ENCODE assay signal across 9 cellular contexts in the genomic region with DNA sequence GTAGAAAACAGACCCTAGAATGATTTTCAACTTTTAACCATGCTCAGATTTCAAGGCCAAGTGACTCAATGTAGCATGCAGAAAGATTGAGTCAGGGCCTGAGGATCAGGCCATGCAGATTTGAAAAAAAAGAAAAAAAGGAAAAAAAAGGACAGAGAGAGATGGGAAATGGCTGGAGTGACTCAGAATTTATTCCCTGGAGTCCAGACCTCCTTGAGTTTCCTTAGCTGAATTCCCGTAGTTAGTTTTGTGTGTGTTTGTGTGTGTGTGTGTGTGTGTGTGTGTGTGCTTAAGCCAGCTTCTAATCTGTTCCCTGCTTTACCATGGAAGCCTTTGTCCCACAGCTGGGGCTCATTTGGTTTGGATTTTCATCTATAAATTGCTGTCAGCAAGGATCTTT.
DNase-seq lines count a peak whose midpoint lies in the region; ATAC-seq and TF ChIP-seq lines count a peak whose summit lies in the region.
"Had no signal": no experiment of that assay in that cellular context is flagged by ENCODE, and none has a peak within 500 bp of the region (broad histone marks: within the 10 kb centered on the region; RNA-seq: fewer than 3 reads in every experiment).

No MANE protein-coding gene starts in this region.

- peak overlapping the region; percentile 42 to 61 for H3K27ac ChIP-seq in tibial artery
- H3K27ac ChIP-seq: upper lobe of right lung had no signal

- H3K4me3 ChIP-seq in kidney epithelial cell (ENCODE audit: low read depth, low read length), result no peak overlapping the region
- no peak overlapping the region for H3K4me3 ChIP-seq in tibial artery
- H3K4me3 ChIP-seq: upper lobe of right lung had no signal

- H3K4me3 Mint-ChIP-seq in HFFc6 (peak overlapping the region; percentile 14), MCF 10A (ENCODE audit: unreplicated experiment) (no peak overlapping the region)

- CTCF ChIA-PET in MCF 10A (lab: Yijun Ruan, JAX), result no interaction called here

- POLR2A ChIA-PET in MCF 10A (lab: Yijun Ruan, JAX), result interaction anchor here (0.7 to 1.6 kb wide), 3 partner anchors 8 to 37 kb away, joined by 3 to 5 read pairs (median 4); no protein-coding TSS in a partner anchor

- H3K9me3 Mint-ChIP-seq in HFFc6, result no peaks in the 10 kb centered on the region
- peaks cover 11% of the 10 kb centered on the region for H3K9me3 Mint-ChIP-seq in MCF 10A (ENCODE audit: unreplicated experiment)

- peaks cover 0 to 34% (median 14%) of the 10 kb centered on the region in 4 donors for H3K4me1 ChIP-seq in tibial artery
- H3K4me1 ChIP-seq: upper lobe of right lung had no signal

- H3K27me3 ChIP-seq in kidney epithelial cell (ENCODE audit: control insufficient read depth, insufficient read depth, low read length) (no peaks in the 10 kb centered on the region), tibial artery (no peaks in the 10 kb centered on the region)
- H3K27me3 ChIP-seq: upper lobe of right lung had no signal

- H3K36me3 Mint-ChIP-seq in HFFc6 (ENCODE audit: low read depth), result peaks cover 5% of the 10 kb centered on the region
- H3K36me3 Mint-ChIP-seq in MCF 10A (ENCODE audit: insufficient read depth, unreplicated experiment), result no peaks in the 10 kb centered on the region

- no peaks in the 10 kb centered on the region for H3K9me3 ChIP-seq in tibial artery
- H3K9me3 ChIP-seq: upper lobe of right lung had no signal

- H3K27me3 Mint-ChIP-seq in HFFc6 (ENCODE audit: insufficient read depth) (no peaks in the 10 kb centered on the region), MCF 10A (ENCODE audit: insufficient read depth, unreplicated experiment) (no peaks in the 10 kb centered on the region)

- peak overlapping the region; percentile 94 for H3K27ac Mint-ChIP-seq in HFFc6
- peak overlapping the region; percentile 3 for H3K27ac Mint-ChIP-seq in MCF 10A (ENCODE audit: low read depth, unreplicated experiment)

- peaks cover 43% of the 10 kb centered on the region for H3K4me1 Mint-ChIP-seq in HFFc6 (ENCODE audit: low read depth)
- peaks cover 7% of the 10 kb centered on the region for H3K4me1 Mint-ChIP-seq in MCF 10A (ENCODE audit: insufficient read depth, unreplicated experiment)

- H3K36me3 ChIP-seq in kidney epithelial cell (ENCODE audit: control insufficient read depth, insufficient read depth, low read length) (no peaks in the 10 kb centered on the region), tibial artery (no peaks in the 10 kb centered on the region)
- H3K36me3 ChIP-seq: upper lobe of right lung had no signal

- no peak for ATAC-seq in GM21423 (IDR thresholded peaks at IDR 0.05; ENCODE audit: unreplicated experiment)

- intact Hi-C loops in MCF 10A (cut with micrococcal nuclease), result no loop called here
- intact Hi-C loops in tibial artery (cut with DNase I; ENCODE audit: low total_unique reads), result no loop called here

- TF ChIP-seq CTCF in HFFc6 (IDR thresholded peaks at IDR 0.05), result no peak
- no peak for TF ChIP-seq CTCF in MCF 10A (IDR thresholded peaks at IDR 0.05; ENCODE audit: unreplicated experiment)
- no peak for TF ChIP-seq CTCF in kidney epithelial cell (IDR thresholded peaks at IDR 0.05; ENCODE audit: insufficient read depth, low read length, poor library complexity, severe bottlenecking)
- TF ChIP-seq CTCF in tibial artery (IDR thresholded peaks at IDR 0.05), result no peak

- DNase-seq in HFFc6 (peak; percentile 89), MCF 10A (ENCODE audit: unreplicated experiment) (peak; percentile 53), kidney epithelial cell (ENCODE audit: low read depth) (peak; percentile 77), tibial artery (peak; percentile 27 to 66), NCI-H2171 treated with DMSO at 0.1 percent for 48 hours (lab: John Stamatoyannopoulos, UW) (no peak), NCI-H187 treated with DMSO at 0.1 percent for 48 hours (lab: John Stamatoyannopoulos, UW) (no peak)
- DNase-seq: NCI-H510A treated with DMSO at 0.1 percent for 48 hours, upper lobe of right lung had no signal

- BruUV-seq in MCF 10A (replicated peaks; lab: Mats Ljungman, UMichigan), result no TSS peak

Comparison
In these comparisons a context has a peak if more than half of its experiments do, and no peak if none do; other contexts are left out.
1. DNase-seq: peak in HFFc6 (single experiment), MCF 10A (single experiment), kidney epithelial cell (single experiment) and tibial artery (2 of 2); none in NCI-H2171 treated with DMSO at 0.1 percent for 48 hours (single experiment) and NCI-H187 treated with DMSO at 0.1 percent for 48 hours (single experiment).